15 cellular contexts compared by ENCODE assay signal in genomic region chr5:156826150-156826549, GRCh38. TPM values are rescaled to one million over a fixed set of nuclear protein-coding genes. Genes with fewer than 3 reads are reported as not detected.
DNase-seq lines count a peak whose midpoint lies in the region; ATAC-seq, FAIRE-seq and TF ChIP-seq lines count a peak whose summit lies in the region.
"Had no signal": no experiment of that assay in that cellular context is flagged by ENCODE, and none has a peak within 500 bp of the region (broad histone marks: within the 10 kb centered on the region; RNA-seq: fewer than 3 reads in every experiment).

No MANE protein-coding gene starts in this region.

- DNase-seq in H1 (ENCODE audit: low read depth in 1 of 2, low spot score in 2 of 2) (no peak), HAP-1 (ENCODE audit: low spot score in 2 of 2) (no peak), transverse colon (no peak), sigmoid colon (no peak)
- no peak for DNase-seq in activated naive CD8-positive, alpha-beta T cell treated with anti-CD3 and anti-CD28 coated beads, Interleukin-2, amount 50 U/mL, for 24 hours
- DNase-seq: activated CD4-positive, CD25-positive, alpha-beta regulatory T cell treated with anti-CD3 and anti-CD28 coated beads, Interleukin-2, amount 50 U/mL, for 72 hours; activated gamma-delta T cell; cortex of kidney; psoas muscle had no signal

- H3K36me3 Mint-ChIP-seq in activated naive CD8-positive, alpha-beta T cell treated with anti-CD3 and anti-CD28 coated beads, Interleukin-2, amount 50 U/mL, for 24 hours (ENCODE audit: low read depth) = no peaks in the 10 kb centered on the region

- ATAC-seq in GM18907 (IDR thresholded peaks at IDR 0.05; ENCODE audit: unreplicated experiment) (peak; percentile 81), HG02610 (IDR thresholded peaks at IDR 0.05; ENCODE audit: unreplicated experiment) (peak; percentile 70), HG03378 (IDR thresholded peaks at IDR 0.05; ENCODE audit: unreplicated experiment) (peak; percentile 94)
- ATAC-seq in activated naive CD8-positive, alpha-beta T cell treated with anti-CD3 and anti-CD28 coated beads, Interleukin-2, amount 50 U/mL, for 24 hours = no peak
- ATAC-seq: psoas muscle had no signal

- WGBS in H1 (ENCODE audit: extremely low coverage in 1 of 2, insufficient coverage in 1 of 2, insufficient read length in 1 of 2, insufficient replicate concordance in 2 of 2, low coverage in 1 of 2, low lambda C conversion rate in 2 of 2, missing lambda C conversion rate in 1 of 2), 2 experiments = 90% methylated on average over 4 of the region's 4 CpGs; no CpG with 5 or more reads in 1 of the 2 experiments
- 71 to 72% methylated on average over 4 of the region's 4 CpGs for WGBS in transverse colon (ENCODE audit: low coverage in 1 of 2), 2 donors
- WGBS in sigmoid colon, 2 donors = 72 to 75% methylated on average over 4 of the region's 4 CpGs

- TF ChIP-seq EP300 in H1 (IDR thresholded peaks at IDR 0.05; ENCODE audit: borderline replicate concordance in 1 of 2, low read depth in 2 of 2, low read length in 2 of 2) = no peak
- no peak for TF ChIP-seq EP300 in transverse colon (IDR thresholded peaks at IDR 0.05; ENCODE audit: low read depth)
- TF ChIP-seq EP300 in sigmoid colon (IDR thresholded peaks at IDR 0.05) = no peak

- H3K4me3 ChIP-seq in H1 (ENCODE audit: extremely low read depth in 1 of 4, insufficient read depth in 2 of 4, low read depth in 3 of 4, low read length in 4 of 4) = no peak overlapping the region
- no peak overlapping the region for H3K4me3 ChIP-seq in HAP-1
- no peak overlapping the region for H3K4me3 ChIP-seq in transverse colon
- no peak overlapping the region for H3K4me3 ChIP-seq in sigmoid colon
- H3K4me3 ChIP-seq: psoas muscle, tibial nerve had no signal

- H3K4ac ChIP-seq in H1 (replicated peaks; ENCODE audit: insufficient read length, low read depth, low read length) = no peak overlapping the region

- no peak overlapping the region for H3K9ac ChIP-seq in H1 (replicated peaks in 1 of 4; ENCODE audit: extremely low read depth in 1 of 4, low read depth in 3 of 4, low read length in 3 of 4)

- in situ Hi-C loops in HAP-1 (cut with MboI; ENCODE audit: low sequenced_read_pairs) = no loop called here
- in situ Hi-C loops in transverse colon (cut with MboI; ENCODE audit: low pct_ligation_motif_present in 1 of 4, low pct_unique_long_range_greater_than_20kb in 1 of 4, low sequenced_read_pairs in 3 of 4) = loop anchor here in 1 of 4 donors (10.0 kb wide), 1 partner anchor 881 kb away; no protein-coding TSS in a partner anchor

- H2BK12ac ChIP-seq in H1 (ENCODE audit: low read depth, low read length) = no peak overlapping the region

- H2AK5ac ChIP-seq in H1 (ENCODE audit: low read depth, low read length) = no peak overlapping the region

- H3K27me3 Mint-ChIP-seq in activated naive CD8-positive, alpha-beta T cell treated with anti-CD3 and anti-CD28 coated beads, Interleukin-2, amount 50 U/mL, for 24 hours = no peaks in the 10 kb centered on the region

- no peaks in the 10 kb centered on the region for H3K79me2 ChIP-seq in H1 (ENCODE audit: control insufficient read depth in 1 of 2, insufficient read depth in 2 of 2, low read length in 2 of 2)

- no peaks in the 10 kb centered on the region for H3K27me3 ChIP-seq in H1 (replicated peaks in 1 of 4; ENCODE audit: control insufficient read depth in 3 of 4, extremely low read depth in 1 of 4, insufficient read depth in 3 of 4, low read length in 3 of 4)
- no peaks in the 10 kb centered on the region for H3K27me3 ChIP-seq in HAP-1 (ENCODE audit: low read depth)
- no peaks in the 10 kb centered on the region for H3K27me3 ChIP-seq in transverse colon
- no peaks in the 10 kb centered on the region for H3K27me3 ChIP-seq in sigmoid colon
- H3K27me3 ChIP-seq: tibial nerve had no signal

- H3K9me3 ChIP-seq in H1 (ENCODE audit: insufficient read depth in 2 of 2, low read depth in 1 of 2, low read length in 1 of 2) = no peaks in the 10 kb centered on the region
- no peaks in the 10 kb centered on the region for H3K9me3 ChIP-seq in HAP-1
- H3K9me3 ChIP-seq in transverse colon = no peaks in the 10 kb centered on the region
- H3K9me3 ChIP-seq in sigmoid colon = no peaks in the 10 kb centered on the region
- H3K9me3 ChIP-seq: psoas muscle had no signal

- H4K5ac ChIP-seq in H1 (ENCODE audit: insufficient read length, low read depth, low read length) = no peak overlapping the region

- no peaks in the 10 kb centered on the region; the same call in 1 of the 2 replicates for H3K23me2 ChIP-seq in H1 (ENCODE audit: low read depth, low read length)

- H2BK20ac ChIP-seq in H1 (ENCODE audit: low read length) = no peak overlapping the region

- intact Hi-C loops in transverse colon (cut with DNase I; ENCODE audit: low total_unique reads) (loop anchor here (10.0 kb wide), 1 partner anchor 891 kb away; no protein-coding TSS in a partner anchor), sigmoid colon (cut with DNase I) (no loop called here)

- no peaks in the 10 kb centered on the region for H3K4me1 Mint-ChIP-seq in activated naive CD8-positive, alpha-beta T cell treated with anti-CD3 and anti-CD28 coated beads, Interleukin-2, amount 50 U/mL, for 24 hours

- no peaks in the 10 kb centered on the region for H3K79me1 ChIP-seq in H1 (ENCODE audit: low read depth, low read length)

- no peak overlapping the region for H3K23ac ChIP-seq in H1 (ENCODE audit: insufficient read length)

- no peak for FAIRE-seq in H1 (lab: Jason Lieb, UNC)
- FAIRE-seq: frontal cortex had no signal

- no peak overlapping the region for H2BK120ac ChIP-seq in H1 (replicated peaks; ENCODE audit: low read depth, low read length)

- H4K8ac ChIP-seq in H1 (ENCODE audit: extremely low read depth, insufficient read depth, low read length) = no peak overlapping the region

- no peaks in the 10 kb centered on the region for H3K36me3 ChIP-seq in H1 (ENCODE audit: control insufficient read depth in 2 of 4, insufficient read depth in 4 of 4, low read length in 3 of 4)
- H3K36me3 ChIP-seq in HAP-1 (replicated peaks) = no peaks in the 10 kb centered on the region
- no peaks in the 10 kb centered on the region for H3K36me3 ChIP-seq in transverse colon
- no peaks in the 10 kb centered on the region for H3K36me3 ChIP-seq in sigmoid colon
- H3K36me3 ChIP-seq: tibial nerve had no signal

- H3K4me2 ChIP-seq in H1 (ENCODE audit: insufficient read depth in 1 of 2, low read depth in 2 of 2, low read length in 2 of 2) = no peak overlapping the region

- no peak overlapping the region for H2BK15ac ChIP-seq in H1 (ENCODE audit: low read length)

- TF ChIP-seq CTCF in H1 (IDR thresholded peaks at IDR 0.05; ENCODE audit: control extremely low read depth in 1 of 3, insufficient read depth in 1 of 3, low read depth in 1 of 3, low read length in 3 of 3) (no peak), transverse colon (IDR thresholded peaks at IDR 0.05) (no peak), sigmoid colon (IDR thresholded peaks at IDR 0.05) (no peak)

- H4K20me1 ChIP-seq in H1 (replicated peaks in 1 of 2; ENCODE audit: control insufficient read depth in 1 of 2, insufficient read depth in 2 of 2, low read length in 2 of 2) = no peaks in the 10 kb centered on the region

- CTCF ChIA-PET in H1 (lab: Charles Lee; ENCODE audit: partially characterized antibody) = interaction anchor here (1.2 kb wide), 1 partner anchor 306 kb away, joined by 3 read pairs; no protein-coding TSS in a partner anchor

- H3K56ac ChIP-seq in H1 (replicated peaks; ENCODE audit: insufficient read length, low read depth, low read length) = no peak overlapping the region

- peak overlapping the region; percentile 94 for H2AFZ ChIP-seq in H1 (ENCODE audit: low read length)

- H3K4me3 Mint-ChIP-seq in activated naive CD8-positive, alpha-beta T cell treated with anti-CD3 and anti-CD28 coated beads, Interleukin-2, amount 50 U/mL, for 24 hours = no peak overlapping the region

- H3K27ac ChIP-seq in H1 (ENCODE audit: low read depth, low read length) (no peak overlapping the region), transverse colon (no peak overlapping the region), sigmoid colon (no peak overlapping the region)
- H3K27ac ChIP-seq: psoas muscle, tibial nerve had no signal

- no peak overlapping the region for H3K18ac ChIP-seq in H1 (ENCODE audit: extremely low read depth, low read length)

- TF ChIP-seq RAD21 in H1 (IDR thresholded peaks at IDR 0.05 in 1 of 2, conservative IDR thresholded peaks at IDR 0.05 in 1 of 2; ENCODE audit: low read depth in 2 of 2, low read length in 2 of 2) = no peak

- H3K4me1 ChIP-seq in H1 (replicated peaks in 1 of 4; ENCODE audit: control insufficient read depth in 3 of 4, insufficient read depth in 4 of 4, low read length in 3 of 4) = no peaks in the 10 kb centered on the region
- no peaks in the 10 kb centered on the region for H3K4me1 ChIP-seq in HAP-1
- H3K4me1 ChIP-seq in transverse colon = no peaks in the 10 kb centered on the region
- no peaks in the 10 kb centered on the region for H3K4me1 ChIP-seq in sigmoid colon
- H3K4me1 ChIP-seq: psoas muscle, tibial nerve had no signal

- no peak overlapping the region for H4K91ac ChIP-seq in H1 (replicated peaks; ENCODE audit: insufficient read length, low read length)

- no peak overlapping the region for H3K14ac ChIP-seq in H1 (ENCODE audit: insufficient read length)

- no peak overlapping the region for H3K27ac Mint-ChIP-seq in activated naive CD8-positive, alpha-beta T cell treated with anti-CD3 and anti-CD28 coated beads, Interleukin-2, amount 50 U/mL, for 24 hours

- TF ChIP-seq POLR2A in H1 (IDR thresholded peaks at IDR 0.05; ENCODE audit: control extremely low read depth in 1 of 2, low read depth in 2 of 2, low read length in 2 of 2) (no peak), transverse colon (IDR thresholded peaks at IDR 0.05) (no peak), sigmoid colon (IDR thresholded peaks at IDR 0.05) (no peak)

- H3K9me3 Mint-ChIP-seq in activated naive CD8-positive, alpha-beta T cell treated with anti-CD3 and anti-CD28 coated beads, Interleukin-2, amount 50 U/mL, for 24 hours = no peaks in the 10 kb centered on the region

- H2BK5ac ChIP-seq in H1 (ENCODE audit: low read depth, low read length) = no peak overlapping the region

- POLR2A ChIA-PET in H1 (lab: Charles Lee; ENCODE audit: partially characterized antibody) = no interaction called here

TF ChIP-seq in H1, 55 proteins besides CTCF, POLR2A, EP300 and RAD21 (continues in another document):
- no peak for TF ChIP-seq CTBP2 (IDR thresholded peaks at IDR 0.05; ENCODE audit: borderline replicate concordance, insufficient read depth, insufficient read length, low read length)

RNA-seq across cellular contexts. Expression of gene PPP1R2B, which starts 23.9 kb away (rescaled TPM):
- not detected in 2 replicates for total RNA-seq in H1 (2021; fragmentation: NEBNext Ultra II Directional; extraction: Animal tissue kit (Norgen Biotek cat#: 25700))
- not detected in 2 replicates for polyA plus RNA-seq in H1 (2011; rRNA removed)
- polyA plus RNA-seq in H1 (2011; cell fraction: cytosol; rRNA removed) = not detected
- not detected for polyA plus RNA-seq in H1 (2011; cell fraction: nucleus; rRNA removed)
- polyA plus RNA-seq in H1 (2012, experiment 1 of 2) = not detected in 4 replicates
- not detected for polyA plus RNA-seq in H1 (2012, experiment 2 of 2)
- polyA plus RNA-seq in H1 (2013, experiment 1 of 2) = 0.02 TPM
- not detected for polyA plus RNA-seq in H1 (2013, experiment 2 of 2)
- not detected in 2 replicates for polyA minus RNA-seq in H1 (2011; rRNA and poly(A)+ RNA removed)
- polyA minus RNA-seq in H1 (2011; cell fraction: cytosol; rRNA and poly(A)+ RNA removed) = not detected
- not detected for polyA minus RNA-seq in H1 (2011; cell fraction: nucleus; rRNA and poly(A)+ RNA removed)
- total RNA-seq in transverse colon = not detected
- not detected for total RNA-seq in sigmoid colon
- under 1 TPM in 1 of 3 donors, not detected in 2; 0.03 TPM for polyA plus RNA-seq in sigmoid colon
- total RNA-seq: frontal cortex, lower leg skin, tibial nerve had no signal
